ENCODE assay signal across 9 cellular contexts in genomic region chr18:32576296-32576916, GRCh38.
A peak's percentile ranks its signal among the peaks of the same experiment; 100 is the strongest.
DNase-seq lines count a peak whose midpoint lies in the region; ATAC-seq and TF ChIP-seq lines count a peak whose summit lies in the region.
"Had no signal": no experiment of that assay in that cellular context is flagged by ENCODE, and none has a peak within 500 bp of the region (broad histone marks: within the 10 kb centered on the region; RNA-seq: fewer than 3 reads in every experiment).

No MANE protein-coding gene starts in this region.

- DNase-seq in AG09309 (ENCODE audit: low read depth), result no peak
- DNase-seq in HL-60 (ENCODE audit: low read depth in 1 of 2, low spot score in 1 of 2), result no peak
- DNase-seq in amniotic stem cell (lab: John Stamatoyannopoulos, UW), result peak; percentile 2
- peak; percentile 80 for DNase-seq in left kidney (ENCODE audit: low read depth, low spot score)
- no peak for DNase-seq in UCSD-AML1 (lab: John Stamatoyannopoulos, UW; ENCODE audit: unreplicated experiment)
- no peak for DNase-seq in CD14-positive monocyte (ENCODE audit: low spot score)
- no peak for DNase-seq in stimulated activated CD4-positive, alpha-beta T cell treated with anti-CD3 and anti-CD28 coated beads, Interleukin-1b, Interleukin-23, amount 100 ng/mL, for 48 hours
- DNase-seq: EL had no signal

- H3K9me3 Mint-ChIP-seq in CD14-positive monocyte, result peaks cover 0 to 2% (median 0%) of the 10 kb centered on the region in 7 donors

- H3K4me3 Mint-ChIP-seq in CD14-positive monocyte, result no peak overlapping the region

- no peak overlapping the region for H3K27ac ChIP-seq in HL-60 (replicated peaks)

- peaks cover 0 to 3% (median 0%) of the 10 kb centered on the region in 3 donors for H3K27me3 Mint-ChIP-seq in CD14-positive monocyte (ENCODE audit: low read depth in 3 of 3)

- no peak for ATAC-seq in GM19452 (IDR thresholded peaks at IDR 0.05; ENCODE audit: unreplicated experiment)

- H3K27me3 ChIP-seq in HL-60 (ENCODE audit: insufficient read depth, poor library complexity, severe bottlenecking), result peaks cover 3% of the 10 kb centered on the region

- H3K4me3 ChIP-seq in AG09309 (ENCODE audit: control insufficient read depth, low read depth, low read length), result no peak overlapping the region
- no peak overlapping the region for H3K4me3 ChIP-seq in HL-60 (replicated peaks; ENCODE audit: insufficient read depth, low read length)

- no peaks in the 10 kb centered on the region for H3K4me1 Mint-ChIP-seq in CD14-positive monocyte

- intact Hi-C loops in CD14-positive monocyte (cut with micrococcal nuclease), result no loop called here

- H3K36me3 Mint-ChIP-seq in CD14-positive monocyte, result no peaks in the 10 kb centered on the region

- TF ChIP-seq CTCF in AG09309 (IDR thresholded peaks at IDR 0.05; ENCODE audit: control insufficient read depth, insufficient read depth, low read depth, low read length, missing control alignments) (peak; percentile 13), HL-60 (IDR thresholded peaks at IDR 0.05; ENCODE audit: insufficient read depth, low read length) (peak; percentile 18), CD14-positive monocyte (IDR thresholded peaks at IDR 0.05) (no peak)

- H3K27ac Mint-ChIP-seq in CD14-positive monocyte, result no peak overlapping the region

Comparison
In these comparisons a context has a peak if more than half of its experiments do, and no peak if none do; other contexts are left out.
1. DNase-seq: peak in amniotic stem cell (single experiment) and left kidney (single experiment); none in AG09309 (single experiment), HL-60 (0 of 2), UCSD-AML1 (single experiment), CD14-positive monocyte (single experiment) and stimulated activated CD4-positive, alpha-beta T cell treated with anti-CD3 and anti-CD28 coated beads, Interleukin-1b, Interleukin-23, amount 100 ng/mL, for 48 hours (single experiment).